Comparison of ENCODE assay signal across 15 cellular contexts in genomic region chr22:42938976-42939375, GRCh38.
DNase-seq lines count a peak whose midpoint lies in the region; ATAC-seq, FAIRE-seq and TF ChIP-seq lines count a peak whose summit lies in the region.
"Had no signal": no experiment of that assay in that cellular context is flagged by ENCODE, and none has a peak within 500 bp of the region (broad histone marks: within the 10 kb centered on the region; RNA-seq: fewer than 3 reads in every experiment).

No MANE protein-coding gene starts in this region.

- H3K9ac ChIP-seq in HepG2 (ENCODE audit: insufficient read depth, low read depth, low read length): no peak overlapping the region
- no peak overlapping the region for H3K9ac ChIP-seq in fibroblast of lung (ENCODE audit: insufficient read depth, low read length)
- H3K9ac ChIP-seq in trophoblast cell (ENCODE audit: low read length): no peak overlapping the region
- H3K9ac ChIP-seq in Karpas-422 (ENCODE audit: low read length): no peak overlapping the region

- peak overlapping the region; percentile 43 for H3K4ac ChIP-seq in trophoblast cell (ENCODE audit: low read depth, low read length)

- H3K9me3 ChIP-seq in HepG2 (ENCODE audit: low read length): no peaks in the 10 kb centered on the region
- no peaks in the 10 kb centered on the region for H3K9me3 ChIP-seq in right lobe of liver
- no peaks in the 10 kb centered on the region for H3K9me3 ChIP-seq in fibroblast of lung (ENCODE audit: control insufficient read depth, insufficient read depth, low read depth, low read length)
- H3K9me3 ChIP-seq in trophoblast cell (ENCODE audit: insufficient read depth, low read depth, low read length): no peaks in the 10 kb centered on the region
- H3K9me3 ChIP-seq in Karpas-422 (ENCODE audit: low read length): no peaks in the 10 kb centered on the region

- no peak for TF ChIP-seq EP300 in HepG2 (IDR thresholded peaks at IDR 0.05; ENCODE audit: low read depth in 2 of 2, low read length in 2 of 2)
- TF ChIP-seq EP300 in HepG2 (CRISPR knock-in tag; IDR thresholded peaks at IDR 0.05; ENCODE audit: borderline replicate concordance): no peak

- H3K23ac ChIP-seq in trophoblast cell (ENCODE audit: low read length): no peak overlapping the region

- H4K12ac ChIP-seq in trophoblast cell (ENCODE audit: low read depth, low read length): no peak overlapping the region

- no peak overlapping the region for H2BK5ac ChIP-seq in trophoblast cell (ENCODE audit: low read depth, low read length, poor library complexity)

- FAIRE-seq in HepG2 (lab: Jason Lieb, UNC): no peak
- FAIRE-seq: K562 had no signal

- CTCF ChIA-PET in HepG2 (lab: Yijun Ruan, JAX; ENCODE audit: low intra/inter-chr PET ratio, low total read pairs): no interaction called here
- CTCF ChIA-PET in T-cell (lab: Charles Lee): no interaction called here

- no peak overlapping the region for H4K8ac ChIP-seq in trophoblast cell (ENCODE audit: low read depth, low read length)

- no peaks in the 10 kb centered on the region for H3K27me3 Mint-ChIP-seq in T-cell

- H3K9me2 ChIP-seq in Karpas-422 (replicated peaks; ENCODE audit: insufficient read depth, low read length): no peaks in the 10 kb centered on the region

- intact Hi-C loops in HepG2 (cut with micrococcal nuclease; ENCODE audit: unreplicated experiment) (no loop called here), right lobe of liver (cut with DNase I) (no loop called here)

- BruUV-seq in HepG2 (replicated peaks; lab: Mats Ljungman, UMichigan): no TSS peak

- H3K14ac ChIP-seq in trophoblast cell (ENCODE audit: low read length): no peak overlapping the region

- H2AK5ac ChIP-seq in trophoblast cell (ENCODE audit: low read length): no peak overlapping the region

- TF ChIP-seq POLR2A in HepG2 (IDR thresholded peaks at IDR 0.05; ENCODE audit: insufficient read depth in 1 of 2, low read depth in 2 of 2, low read length in 2 of 2) (no peak), right lobe of liver (IDR thresholded peaks at IDR 0.05) (no peak)

- H2BK120ac ChIP-seq in trophoblast cell (ENCODE audit: insufficient read depth, low read length, poor library complexity): no peak overlapping the region

- no peak for DNase-seq in HepG2 (ENCODE audit: low spot score)
- DNase-seq in right lobe of liver: no peak
- no peak for DNase-seq in fibroblast of lung (ENCODE audit: low read depth in 2 of 2)
- DNase-seq in trophoblast cell: no peak
- DNase-seq in NCI-H2081 (lab: John Stamatoyannopoulos, UW): no peak
- DNase-seq in T-cell: no peak
- DNase-seq in Karpas-422: no peak
- DNase-seq: activated effector memory CD4-positive, alpha-beta T cell treated with Interleukin-2 at 50 U/mL for 16 hours; cortex of kidney; EL; NCI-H2171; stimulated activated CD4-positive, alpha-beta T cell treated with anti-CD3 and anti-CD28 coated beads, Interleukin-4, amount 100 ng/mL, for 1 hour had no signal

- no peak for TF ChIP-seq CTCF in HepG2 (CRISPR knock-in tag; IDR thresholded peaks at IDR 0.05)
- TF ChIP-seq CTCF in right lobe of liver (IDR thresholded peaks at IDR 0.05): no peak
- TF ChIP-seq CTCF in fibroblast of lung (conservative IDR thresholded peaks at IDR 0.05 in 1 of 2, IDR thresholded peaks at IDR 0.05 in 1 of 2; ENCODE audit: low read depth in 1 of 2, low read length in 2 of 2): no peak

- peak overlapping the region; percentile 23 for H3K27ac ChIP-seq in HepG2 (ENCODE audit: extremely low read length, insufficient read depth, low read length)
- H3K27ac ChIP-seq in right lobe of liver: no peak overlapping the region
- H3K27ac ChIP-seq in fibroblast of lung (ENCODE audit: insufficient read depth, low read length): peak overlapping the region; percentile 73
- H3K27ac ChIP-seq in trophoblast cell (ENCODE audit: low read depth, low read length): no peak overlapping the region
- H3K27ac ChIP-seq in Karpas-422 (ENCODE audit: low read length): no peak overlapping the region

- H3K18ac ChIP-seq in trophoblast cell (ENCODE audit: low read length): no peak overlapping the region

- no peak overlapping the region for H4K91ac ChIP-seq in trophoblast cell (ENCODE audit: low read depth, low read length)

- POLR2A ChIA-PET in HepG2 (lab: Yijun Ruan, JAX): interaction anchor here (1.1 to 2.5 kb wide), 3 partner anchors 23 to 76 kb away, joined by 3 to 14 read pairs (median 9); partner anchors contain the start of gene PACSIN2
- POLR2A ChIA-PET in T-cell (lab: Charles Lee): no interaction called here

- no peak overlapping the region for H3K4me3 Mint-ChIP-seq in T-cell
- H3K4me3 Mint-ChIP-seq: nephron had no signal

- peaks cover 15% of the 10 kb centered on the region for H3K36me3 Mint-ChIP-seq in T-cell

- H3K4me1 Mint-ChIP-seq in T-cell: peaks cover 53 to 65% (median 57%) of the 10 kb centered on the region in 3 donors

- no peaks in the 10 kb centered on the region for H3K27me3 ChIP-seq in HepG2 (ENCODE audit: control insufficient read depth in 1 of 2, insufficient read depth in 2 of 2, low read length in 2 of 2)
- no peaks in the 10 kb centered on the region for H3K27me3 ChIP-seq in right lobe of liver
- H3K27me3 ChIP-seq in fibroblast of lung (ENCODE audit: control insufficient read depth, insufficient read depth, low read length): no peaks in the 10 kb centered on the region
- H3K27me3 ChIP-seq in trophoblast cell (ENCODE audit: insufficient read depth, low read length): no peaks in the 10 kb centered on the region
- no peaks in the 10 kb centered on the region for H3K27me3 ChIP-seq in Karpas-422 (ENCODE audit: low read length)

- H3K79me2 ChIP-seq in HepG2 (ENCODE audit: insufficient read depth, low read length): peaks cover 79% of the 10 kb centered on the region
- H3K79me2 ChIP-seq in fibroblast of lung (ENCODE audit: control insufficient read depth, insufficient read depth, low read length): peaks cover 24% of the 10 kb centered on the region
- peaks cover 7% of the 10 kb centered on the region for H3K79me2 ChIP-seq in trophoblast cell (ENCODE audit: control insufficient read depth, insufficient read depth, low read length, poor library complexity)
- H3K79me2 ChIP-seq in Karpas-422 (ENCODE audit: low read length): no peaks in the 10 kb centered on the region

- no peak overlapping the region for H2BK12ac ChIP-seq in trophoblast cell (ENCODE audit: low read length)

- ATAC-seq in HepG2: no peak
- no peak for ATAC-seq in right lobe of liver
- ATAC-seq in HG02763 (IDR thresholded peaks at IDR 0.05; ENCODE audit: unreplicated experiment): no peak
- ATAC-seq in T-cell (replicated peaks in 1 of 4): no peak

- 80% methylated on average over 5 of the region's 5 CpGs for WGBS in HepG2 (ENCODE audit: low lambda C conversion rate)
- 74% methylated on average over 4 of the region's 5 CpGs for WGBS in right lobe of liver (ENCODE audit: insufficient coverage, low coverage, low lambda C conversion rate, missing lambda C conversion rate)
- WGBS in trophoblast cell (ENCODE audit: extremely low coverage, insufficient coverage, insufficient read length): no CpG with 5 or more reads among the region's 5 CpGs

- no peak for TF ChIP-seq RAD21 in HepG2 (CRISPR knock-in tag; IDR thresholded peaks at IDR 0.05)

- in situ Hi-C loops in HepG2 (cut with HindIII; ENCODE audit: extremely low pct_ligation_motif_present, low pct_unique_long_range_greater_than_20kb): no loop called here

- no peaks in the 10 kb centered on the region for H3K9me3 Mint-ChIP-seq in T-cell
- H3K9me3 Mint-ChIP-seq: nephron had no signal

- H4K20me1 ChIP-seq in HepG2 (ENCODE audit: insufficient read depth, low read length): peaks cover 4% of the 10 kb centered on the region; the same call in 1 of the 2 replicates
- no peaks in the 10 kb centered on the region for H4K20me1 ChIP-seq in fibroblast of lung (ENCODE audit: control insufficient read depth, extremely low read depth, insufficient read depth, low read length)
- peaks cover 63% of the 10 kb centered on the region for H4K20me1 ChIP-seq in Karpas-422 (ENCODE audit: insufficient read depth, low read depth, low read length)

- no peak overlapping the region for H3K27ac Mint-ChIP-seq in T-cell

- peaks cover 3% of the 10 kb centered on the region for H3K79me1 ChIP-seq in trophoblast cell (ENCODE audit: low read length)

- H2AFZ ChIP-seq in HepG2 (ENCODE audit: low read length) (no peak overlapping the region), fibroblast of lung (ENCODE audit: low read length) (no peak overlapping the region), trophoblast cell (ENCODE audit: insufficient read depth, low read length, poor library complexity) (no peak overlapping the region), Karpas-422 (ENCODE audit: low read length) (no peak overlapping the region)

- H3K36me3 ChIP-seq in HepG2 (replicated peaks in 1 of 2; ENCODE audit: control insufficient read depth in 1 of 2, insufficient read depth in 2 of 2, low read length in 2 of 2) (peaks cover 3 to 15% of the 10 kb centered on the region in 2 experiments), right lobe of liver (peaks cover 0 to 5% (median 0%) of the 10 kb centered on the region in 4 donors), fibroblast of lung (ENCODE audit: control insufficient read depth, insufficient read depth, low read length) (no peaks in the 10 kb centered on the region), trophoblast cell (ENCODE audit: control insufficient read depth in 1 of 2, insufficient read depth in 2 of 2, low read length in 2 of 2) (peaks cover 0 to 1% of the 10 kb centered on the region in 2 experiments), Karpas-422 (ENCODE audit: insufficient read depth, low read length) (no peaks in the 10 kb centered on the region)

- H3K4me1 ChIP-seq in HepG2 (ENCODE audit: insufficient read depth, low read length) (peaks cover 76% of the 10 kb centered on the region), right lobe of liver (peaks cover 0 to 10% (median 2%) of the 10 kb centered on the region in 4 donors), fibroblast of lung (ENCODE audit: control insufficient read depth, extremely low read depth, insufficient read depth, low read length) (peaks cover 33% of the 10 kb centered on the region), trophoblast cell (ENCODE audit: control insufficient read depth in 1 of 2, insufficient read depth in 2 of 2, low read length in 2 of 2) (peaks cover 16 to 34% of the 10 kb centered on the region in 2 experiments), Karpas-422 (ENCODE audit: low read length) (peaks cover 16% of the 10 kb centered on the region)

- no peak overlapping the region for H3K4me2 ChIP-seq in HepG2 (ENCODE audit: low read depth, low read length)
- H3K4me2 ChIP-seq in fibroblast of lung (ENCODE audit: extremely low read depth, insufficient read depth, low read length): no peak overlapping the region
- no peak overlapping the region for H3K4me2 ChIP-seq in trophoblast cell (ENCODE audit: low read length)
- H3K4me2 ChIP-seq in Karpas-422 (ENCODE audit: low read depth, low read length, poor library complexity, severe bottlenecking): no peak overlapping the region

- H3K4me3 ChIP-seq in HepG2 (replicated peaks in 1 of 3; ENCODE audit: insufficient read depth in 1 of 3, low read depth in 2 of 3, low read length in 3 of 3): no peak overlapping the region
- no peak overlapping the region for H3K4me3 ChIP-seq in right lobe of liver
- no peak overlapping the region for H3K4me3 ChIP-seq in fibroblast of lung (replicated peaks in 1 of 4; ENCODE audit: control extremely low read depth in 1 of 4, insufficient read depth in 1 of 4, low read depth in 3 of 4, low read length in 4 of 4)
- no peak overlapping the region for H3K4me3 ChIP-seq in trophoblast cell (ENCODE audit: low read depth, low read length)
- no peak overlapping the region for H3K4me3 ChIP-seq in Karpas-422 (ENCODE audit: low read length)
- H3K4me3 ChIP-seq: K562 had no signal

Comparison
In these comparisons a context has a peak if more than half of its experiments do, and no peak if none do; other contexts are left out.
1. H3K27ac ChIP-seq: peak in HepG2 (single experiment) and fibroblast of lung (single experiment); none in right lobe of liver (0 of 3), trophoblast cell (single experiment) and Karpas-422 (single experiment).